ENCODE assay signal across 8 cellular contexts in genomic region chr1:184622136-184622823, GRCh38.
DNase-seq lines count a peak whose midpoint lies in the region; ATAC-seq and TF ChIP-seq lines count a peak whose summit lies in the region.

No MANE protein-coding gene starts in this region.

- peak overlapping the region; percentile 76 for H3K27ac ChIP-seq in epithelial cell of prostate

- DNase-seq in AG09319 (ENCODE audit: extremely low read depth, low read depth) (peak; percentile 84), NCI-H510A treated with DMSO at 0.1 percent for 48 hours (lab: John Stamatoyannopoulos, UW) (peak; percentile 77), epithelial cell of prostate (ENCODE audit: low read depth, low spot score) (peak; percentile 77), omental fat pad (ENCODE audit: low spot score) (no peak)
- DNase-seq in activated CD4-positive, alpha-beta T cell treated with anti-CD3 and anti-CD28 coated beads, Interleukin-2, amount 50 U/mL, for 4 hours: no peak
- no peak for DNase-seq in stimulated activated CD4-positive, alpha-beta T cell treated with anti-CD3 and anti-CD28 coated beads, Interleukin-4, amount 100 ng/mL, for 1 hour

- no peak; the same call in 1 of the 2 replicates for TF ChIP-seq CTCF in AG09319 (IDR thresholded peaks at IDR 0.05; ENCODE audit: low read depth, low read length)
- no peak for TF ChIP-seq CTCF in omental fat pad (IDR thresholded peaks at IDR 0.05)

- ATAC-seq in omental fat pad (ENCODE audit: low FRiP score) (peak; percentile 69), HG02852 (IDR thresholded peaks at IDR 0.05; ENCODE audit: unreplicated experiment) (no peak), HG03196 (IDR thresholded peaks at IDR 0.05; ENCODE audit: unreplicated experiment) (no peak)

Comparison
In these comparisons a context has a peak if more than half of its experiments do, and no peak if none do; other contexts are left out.
1. DNase-seq: peak in AG09319 (single experiment), NCI-H510A treated with DMSO at 0.1 percent for 48 hours (single experiment) and epithelial cell of prostate (single experiment); none in omental fat pad (single experiment), activated CD4-positive, alpha-beta T cell treated with anti-CD3 and anti-CD28 coated beads, Interleukin-2, amount 50 U/mL, for 4 hours (0 of 2) and stimulated activated CD4-positive, alpha-beta T cell treated with anti-CD3 and anti-CD28 coated beads, Interleukin-4, amount 100 ng/mL, for 1 hour (single experiment).